ENCODE assay signal across 8 cellular contexts in the genomic region with DNA sequence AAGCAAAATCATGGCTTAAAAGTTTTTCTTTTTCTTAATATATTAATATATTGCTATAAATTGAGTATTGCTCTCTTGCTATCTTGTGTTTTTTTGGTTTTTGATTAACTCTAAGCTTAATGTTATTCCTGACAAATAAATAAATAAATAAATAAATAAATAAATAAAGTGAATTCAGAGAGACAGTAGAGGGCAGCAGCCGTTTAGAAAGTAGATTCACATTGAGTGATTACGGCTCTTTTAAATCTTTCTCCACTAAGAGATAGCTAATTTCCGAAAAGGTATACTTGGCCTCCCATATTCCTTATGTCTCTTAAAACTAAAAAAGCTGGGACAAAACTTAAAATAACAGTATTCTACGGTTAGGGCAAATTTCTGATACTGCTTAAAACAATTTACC. TPM values are rescaled to one million over a fixed set of nuclear protein-coding genes. Genes with fewer than 3 reads are reported as not detected.
DNase-seq lines count a peak whose midpoint lies in the region; ATAC-seq and FAIRE-seq lines count a peak whose summit lies in the region.

No MANE protein-coding gene starts in this region.

- no peak for ATAC-seq in GM21529 (IDR thresholded peaks at IDR 0.05; ENCODE audit: unreplicated experiment)
- no peak for ATAC-seq in GM21737 (IDR thresholded peaks at IDR 0.05; ENCODE audit: unreplicated experiment)

- peak; percentile 54 for FAIRE-seq in RCC 7860 (lab: Jason Lieb, UNC)

- peak; percentile 13 for DNase-seq in NCI-H2107 treated with DMSO at 0.1 percent for 48 hours (lab: John Stamatoyannopoulos, UW; ENCODE audit: unreplicated experiment)
- no peak for DNase-seq in NCI-H2107 (lab: John Stamatoyannopoulos, UW)
- DNase-seq in RCC 7860 (ENCODE audit: low spot score) = peak; percentile 25
- DNase-seq in fibroblast of the conjunctiva (ENCODE audit: low read depth) = peak; percentile 47
- peak; percentile 24 for DNase-seq in smooth muscle cell of the brain vasculature (ENCODE audit: low read depth, low spot score)
- no peak for DNase-seq in mucosa of gallbladder (ENCODE audit: low spot score)

RNA-seq across cellular contexts. Expression of a gene that starts 34.3 kb away (rescaled TPM):
- 13.2 TPM for total RNA-seq in mucosa of gallbladder

Comparison
In these comparisons a context has a peak if more than half of its experiments do, and no peak if none do; other contexts are left out.
1. DNase-seq: peak in NCI-H2107 treated with DMSO at 0.1 percent for 48 hours (single experiment), RCC 7860 (single experiment), fibroblast of the conjunctiva (single experiment) and smooth muscle cell of the brain vasculature (single experiment); none in NCI-H2107 (single experiment) and mucosa of gallbladder (single experiment).